ENCODE assay signal across 1 cellular context in the genomic region with DNA sequence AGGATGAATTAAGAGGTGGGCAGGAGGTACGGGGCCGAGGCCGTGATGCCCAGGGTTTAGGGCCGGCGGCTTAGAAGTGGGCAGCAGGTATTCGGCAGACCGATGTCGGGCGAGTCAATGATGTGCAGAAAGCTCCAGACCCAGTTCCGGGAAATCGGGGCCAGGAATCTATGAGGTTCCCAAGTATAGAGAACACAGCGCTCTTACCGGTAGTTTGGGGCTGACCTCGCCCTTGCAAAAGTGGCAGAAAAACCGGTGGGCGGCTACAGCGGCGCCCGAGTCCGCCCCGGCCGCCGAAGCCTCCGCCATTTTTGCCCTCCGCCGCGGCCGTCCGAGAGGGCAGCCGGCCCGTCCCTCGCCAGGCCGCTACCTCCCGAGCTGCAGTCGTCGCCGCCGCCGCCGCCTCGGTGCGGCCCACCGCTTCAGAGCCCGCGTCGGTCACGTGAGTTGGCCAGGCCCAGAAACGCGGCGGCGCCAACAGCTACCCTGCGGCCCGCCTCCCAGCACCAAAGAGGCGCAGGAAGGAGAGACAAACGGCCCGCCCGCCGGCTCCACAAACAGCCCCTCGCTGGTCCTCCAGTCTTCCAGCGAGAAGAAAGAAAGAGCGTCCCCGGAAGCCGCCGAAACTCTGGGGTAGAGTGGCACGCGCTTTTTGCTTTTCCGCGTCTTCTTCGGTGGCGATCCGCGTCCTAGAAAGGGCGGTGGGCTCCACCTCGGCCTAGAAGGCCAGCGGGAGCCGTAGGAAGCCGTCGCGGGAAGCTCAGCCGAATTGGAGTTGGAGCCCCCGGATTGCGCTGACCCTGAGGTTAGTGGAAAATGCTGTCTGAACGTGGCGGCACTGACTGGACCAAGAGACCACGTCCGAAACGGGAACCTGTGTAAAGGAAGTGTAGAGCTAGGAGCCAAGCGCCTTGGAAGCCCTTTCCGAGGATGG.
TF ChIP-seq lines count a peak whose summit lies in the region.

A gene with protein sequence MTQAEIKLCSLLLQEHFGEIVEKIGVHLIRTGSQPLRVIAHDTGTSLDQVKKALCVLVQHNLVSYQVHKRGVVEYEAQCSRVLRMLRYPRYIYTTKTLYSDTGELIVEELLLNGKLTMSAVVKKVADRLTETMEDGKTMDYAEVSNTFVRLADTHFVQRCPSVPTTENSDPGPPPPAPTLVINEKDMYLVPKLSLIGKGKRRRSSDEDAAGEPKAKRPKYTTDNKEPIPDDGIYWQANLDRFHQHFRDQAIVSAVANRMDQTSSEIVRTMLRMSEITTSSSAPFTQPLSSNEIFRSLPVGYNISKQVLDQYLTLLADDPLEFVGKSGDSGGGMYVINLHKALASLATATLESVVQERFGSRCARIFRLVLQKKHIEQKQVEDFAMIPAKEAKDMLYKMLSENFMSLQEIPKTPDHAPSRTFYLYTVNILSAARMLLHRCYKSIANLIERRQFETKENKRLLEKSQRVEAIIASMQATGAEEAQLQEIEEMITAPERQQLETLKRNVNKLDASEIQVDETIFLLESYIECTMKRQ (plus strand): TSS at position 636 of the 934 bp plus-strand sequence. CDS start 1,577 bp downstream, outside the sequence.
A gene (minus strand): TSS at position 531 of the 934 bp plus-strand sequence. CDS start 222 bp downstream, at position 309.

TF ChIP-seq in HepG2, 621 proteins besides CTCF, POLR2A, EP300 and RAD21 (continued from another document and continues in another):
- TF ChIP-seq, protein P1, sequence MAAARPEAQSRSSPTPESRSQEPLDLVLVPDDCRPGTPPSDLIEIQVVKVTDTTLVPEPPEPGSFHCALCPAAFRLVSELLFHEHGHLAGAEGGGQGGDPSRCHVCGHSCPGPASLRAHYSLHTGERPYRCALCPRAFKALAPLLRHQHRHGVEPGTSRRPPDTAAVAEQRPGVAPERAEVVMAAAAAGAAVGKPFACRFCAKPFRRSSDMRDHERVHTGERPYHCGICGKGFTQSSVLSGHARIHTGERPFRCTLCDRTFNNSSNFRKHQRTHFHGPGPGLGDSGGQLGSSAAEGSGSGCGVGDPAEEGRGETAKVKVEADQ (CRISPR knock-in tag; IDR thresholded peaks at IDR 0.05; ENCODE audit: borderline replicate concordance): no peak
- TF ChIP-seq GATA4 (IDR thresholded peaks at IDR 0.05; ENCODE audit: borderline replicate concordance, low read depth) (no peak), TBL1XR1 (IDR thresholded peaks at IDR 0.05; ENCODE audit: borderline replicate concordance, low read length, partially characterized antibody) (no peak), KDM6A (CRISPR knock-in tag; IDR thresholded peaks at IDR 0.05; ENCODE audit: low read depth) (no peak), ZNF136 (CRISPR knock-in tag; IDR thresholded peaks at IDR 0.05; ENCODE audit: low read depth) (no peak), ATF7-NPFF (CRISPR knock-in tag; IDR thresholded peaks at IDR 0.05; ENCODE audit: low read depth) (peak; percentile 94), ZFAT (CRISPR knock-in tag; conservative IDR thresholded peaks at IDR 0.05) (0 out of 2 replicates have a peak, but pooled peaks have one; percentile 17), ZNF124 (CRISPR knock-in tag; IDR thresholded peaks at IDR 0.05) (no peak; the same call in 1 of the 2 replicates), ATRX (CRISPR knock-in tag; IDR thresholded peaks at IDR 0.05; ENCODE audit: borderline replicate concordance) (no peak), CREM (IDR thresholded peaks at IDR 0.05) (peak; percentile 48), CREM (CRISPR knock-in tag; IDR thresholded peaks at IDR 0.05) (no peak), NR2F1 (CRISPR knock-in tag; IDR thresholded peaks at IDR 0.05) (no peak), RBAK (CRISPR knock-in tag; IDR thresholded peaks at IDR 0.05) (no peak), SSRP1 (CRISPR knock-in tag; IDR thresholded peaks at IDR 0.05) (no peak), MYC (CRISPR knock-in tag; IDR thresholded peaks at IDR 0.05; ENCODE audit: borderline replicate concordance) (peak; percentile 84), SMYD3 (CRISPR knock-in tag; IDR thresholded peaks at IDR 0.05) (no peak), SATB2 (CRISPR knock-in tag; IDR thresholded peaks at IDR 0.05) (0 out of 2 replicates have a peak, but pooled peaks have one; percentile 56), ZNF557 (CRISPR knock-in tag; IDR thresholded peaks at IDR 0.05) (no peak), ZNF552 (CRISPR knock-in tag; IDR thresholded peaks at IDR 0.05; ENCODE audit: borderline replicate concordance) (no peak), ZNF24 (IDR thresholded peaks at IDR 0.05) (no peak), ZFY (CRISPR knock-in tag; IDR thresholded peaks at IDR 0.05) (peak; percentile 98), SRY (CRISPR knock-in tag; IDR thresholded peaks at IDR 0.05) (0 out of 2 replicates have a peak, but pooled peaks have one; percentile 36), GPN1 (CRISPR knock-in tag; IDR thresholded peaks at IDR 0.05; ENCODE audit: borderline replicate concordance) (0 out of 2 replicates have a peak, but pooled peaks have one; percentile 25), NR2F6 (IDR thresholded peaks at IDR 0.05) (no peak), NR2F6 (CRISPR knock-in tag; IDR thresholded peaks at IDR 0.05) (no peak), ZNF33A (CRISPR knock-in tag; IDR thresholded peaks at IDR 0.05; ENCODE audit: borderline replicate concordance) (no peak), JUND (CRISPR knock-in tag; IDR thresholded peaks at IDR 0.05) (no peak)
- TF ChIP-seq, protein P2, sequence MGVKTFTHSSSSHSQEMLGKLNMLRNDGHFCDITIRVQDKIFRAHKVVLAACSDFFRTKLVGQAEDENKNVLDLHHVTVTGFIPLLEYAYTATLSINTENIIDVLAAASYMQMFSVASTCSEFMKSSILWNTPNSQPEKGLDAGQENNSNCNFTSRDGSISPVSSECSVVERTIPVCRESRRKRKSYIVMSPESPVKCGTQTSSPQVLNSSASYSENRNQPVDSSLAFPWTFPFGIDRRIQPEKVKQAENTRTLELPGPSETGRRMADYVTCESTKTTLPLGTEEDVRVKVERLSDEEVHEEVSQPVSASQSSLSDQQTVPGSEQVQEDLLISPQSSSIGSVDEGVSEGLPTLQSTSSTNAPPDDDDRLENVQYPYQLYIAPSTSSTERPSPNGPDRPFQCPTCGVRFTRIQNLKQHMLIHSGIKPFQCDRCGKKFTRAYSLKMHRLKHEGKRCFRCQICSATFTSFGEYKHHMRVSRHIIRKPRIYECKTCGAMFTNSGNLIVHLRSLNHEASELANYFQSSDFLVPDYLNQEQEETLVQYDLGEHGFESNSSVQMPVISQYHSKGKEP (CRISPR knock-in tag; IDR thresholded peaks at IDR 0.05): 0 out of 2 replicates have a peak, but pooled peaks have one; percentile 34
- TF ChIP-seq, protein P3, sequence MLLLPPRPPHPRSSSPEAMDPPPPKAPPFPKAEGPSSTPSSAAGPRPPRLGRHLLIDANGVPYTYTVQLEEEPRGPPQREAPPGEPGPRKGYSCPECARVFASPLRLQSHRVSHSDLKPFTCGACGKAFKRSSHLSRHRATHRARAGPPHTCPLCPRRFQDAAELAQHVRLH (CRISPR knock-in tag; IDR thresholded peaks at IDR 0.05; ENCODE audit: borderline replicate concordance, low read depth): peak; percentile 62; the same call in 1 of the 2 replicates
- TF ChIP-seq, protein P4, sequence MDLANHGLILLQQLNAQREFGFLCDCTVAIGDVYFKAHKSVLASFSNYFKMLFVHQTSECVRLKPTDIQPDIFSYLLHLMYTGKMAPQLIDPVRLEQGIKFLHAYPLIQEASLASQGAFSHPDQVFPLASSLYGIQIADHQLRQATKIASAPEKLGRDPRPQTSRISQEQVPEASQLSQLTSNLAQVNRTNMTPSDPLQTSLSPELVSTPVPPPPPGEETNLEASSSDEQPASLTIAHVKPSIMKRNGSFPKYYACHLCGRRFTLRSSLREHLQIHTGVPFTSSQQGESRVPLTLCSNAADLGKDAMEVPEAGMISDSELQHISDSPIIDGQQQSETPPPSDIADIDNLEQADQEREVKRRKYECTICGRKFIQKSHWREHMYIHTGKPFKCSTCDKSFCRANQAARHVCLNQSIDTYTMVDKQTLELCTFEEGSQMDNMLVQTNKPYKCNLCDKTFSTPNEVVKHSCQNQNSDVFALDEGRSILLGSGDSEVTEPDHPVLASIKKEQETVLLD (CRISPR knock-in tag; IDR thresholded peaks at IDR 0.05; ENCODE audit: low read depth): peak; percentile 78
- TF ChIP-seq, protein P5, sequence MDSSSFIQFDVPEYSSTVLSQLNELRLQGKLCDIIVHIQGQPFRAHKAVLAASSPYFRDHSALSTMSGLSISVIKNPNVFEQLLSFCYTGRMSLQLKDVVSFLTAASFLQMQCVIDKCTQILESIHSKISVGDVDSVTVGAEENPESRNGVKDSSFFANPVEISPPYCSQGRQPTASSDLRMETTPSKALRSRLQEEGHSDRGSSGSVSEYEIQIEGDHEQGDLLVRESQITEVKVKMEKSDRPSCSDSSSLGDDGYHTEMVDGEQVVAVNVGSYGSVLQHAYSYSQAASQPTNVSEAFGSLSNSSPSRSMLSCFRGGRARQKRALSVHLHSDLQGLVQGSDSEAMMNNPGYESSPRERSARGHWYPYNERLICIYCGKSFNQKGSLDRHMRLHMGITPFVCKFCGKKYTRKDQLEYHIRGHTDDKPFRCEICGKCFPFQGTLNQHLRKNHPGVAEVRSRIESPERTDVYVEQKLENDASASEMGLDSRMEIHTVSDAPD (CRISPR knock-in tag; IDR thresholded peaks at IDR 0.05): no peak
- TF ChIP-seq, protein P6, sequence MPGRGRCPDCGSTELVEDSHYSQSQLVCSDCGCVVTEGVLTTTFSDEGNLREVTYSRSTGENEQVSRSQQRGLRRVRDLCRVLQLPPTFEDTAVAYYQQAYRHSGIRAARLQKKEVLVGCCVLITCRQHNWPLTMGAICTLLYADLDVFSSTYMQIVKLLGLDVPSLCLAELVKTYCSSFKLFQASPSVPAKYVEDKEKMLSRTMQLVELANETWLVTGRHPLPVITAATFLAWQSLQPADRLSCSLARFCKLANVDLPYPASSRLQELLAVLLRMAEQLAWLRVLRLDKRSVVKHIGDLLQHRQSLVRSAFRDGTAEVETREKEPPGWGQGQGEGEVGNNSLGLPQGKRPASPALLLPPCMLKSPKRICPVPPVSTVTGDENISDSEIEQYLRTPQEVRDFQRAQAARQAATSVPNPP (CRISPR knock-in tag; IDR thresholded peaks at IDR 0.05): no peak
- TF ChIP-seq, protein P7, sequence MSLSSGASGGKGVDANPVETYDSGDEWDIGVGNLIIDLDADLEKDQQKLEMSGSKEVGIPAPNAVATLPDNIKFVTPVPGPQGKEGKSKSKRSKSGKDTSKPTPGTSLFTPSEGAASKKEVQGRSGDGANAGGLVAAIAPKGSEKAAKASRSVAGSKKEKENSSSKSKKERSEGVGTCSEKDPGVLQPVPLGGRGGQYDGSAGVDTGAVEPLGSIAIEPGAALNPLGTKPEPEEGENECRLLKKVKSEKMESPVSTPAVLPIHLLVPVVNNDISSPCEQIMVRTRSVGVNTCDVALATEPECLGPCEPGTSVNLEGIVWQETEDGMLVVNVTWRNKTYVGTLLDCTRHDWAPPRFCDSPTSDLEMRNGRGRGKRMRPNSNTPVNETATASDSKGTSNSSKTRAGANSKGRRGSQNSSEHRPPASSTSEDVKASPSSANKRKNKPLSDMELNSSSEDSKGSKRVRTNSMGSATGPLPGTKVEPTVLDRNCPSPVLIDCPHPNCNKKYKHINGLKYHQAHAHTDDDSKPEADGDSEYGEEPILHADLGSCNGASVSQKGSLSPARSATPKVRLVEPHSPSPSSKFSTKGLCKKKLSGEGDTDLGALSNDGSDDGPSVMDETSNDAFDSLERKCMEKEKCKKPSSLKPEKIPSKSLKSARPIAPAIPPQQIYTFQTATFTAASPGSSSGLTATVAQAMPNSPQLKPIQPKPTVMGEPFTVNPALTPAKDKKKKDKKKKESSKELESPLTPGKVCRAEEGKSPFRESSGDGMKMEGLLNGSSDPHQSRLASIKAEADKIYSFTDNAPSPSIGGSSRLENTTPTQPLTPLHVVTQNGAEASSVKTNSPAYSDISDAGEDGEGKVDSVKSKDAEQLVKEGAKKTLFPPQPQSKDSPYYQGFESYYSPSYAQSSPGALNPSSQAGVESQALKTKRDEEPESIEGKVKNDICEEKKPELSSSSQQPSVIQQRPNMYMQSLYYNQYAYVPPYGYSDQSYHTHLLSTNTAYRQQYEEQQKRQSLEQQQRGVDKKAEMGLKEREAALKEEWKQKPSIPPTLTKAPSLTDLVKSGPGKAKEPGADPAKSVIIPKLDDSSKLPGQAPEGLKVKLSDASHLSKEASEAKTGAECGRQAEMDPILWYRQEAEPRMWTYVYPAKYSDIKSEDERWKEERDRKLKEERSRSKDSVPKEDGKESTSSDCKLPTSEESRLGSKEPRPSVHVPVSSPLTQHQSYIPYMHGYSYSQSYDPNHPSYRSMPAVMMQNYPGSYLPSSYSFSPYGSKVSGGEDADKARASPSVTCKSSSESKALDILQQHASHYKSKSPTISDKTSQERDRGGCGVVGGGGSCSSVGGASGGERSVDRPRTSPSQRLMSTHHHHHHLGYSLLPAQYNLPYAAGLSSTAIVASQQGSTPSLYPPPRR (CRISPR knock-in tag; IDR thresholded peaks at IDR 0.05; ENCODE audit: borderline replicate concordance): no peak; the same call in 1 of the 2 replicates
- TF ChIP-seq, protein P8, sequence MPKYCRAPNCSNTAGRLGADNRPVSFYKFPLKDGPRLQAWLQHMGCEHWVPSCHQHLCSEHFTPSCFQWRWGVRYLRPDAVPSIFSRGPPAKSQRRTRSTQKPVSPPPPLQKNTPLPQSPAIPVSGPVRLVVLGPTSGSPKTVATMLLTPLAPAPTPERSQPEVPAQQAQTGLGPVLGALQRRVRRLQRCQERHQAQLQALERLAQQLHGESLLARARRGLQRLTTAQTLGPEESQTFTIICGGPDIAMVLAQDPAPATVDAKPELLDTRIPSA (CRISPR knock-in tag; IDR thresholded peaks at IDR 0.05; ENCODE audit: borderline replicate concordance): no peak
- TF ChIP-seq, protein P9, sequence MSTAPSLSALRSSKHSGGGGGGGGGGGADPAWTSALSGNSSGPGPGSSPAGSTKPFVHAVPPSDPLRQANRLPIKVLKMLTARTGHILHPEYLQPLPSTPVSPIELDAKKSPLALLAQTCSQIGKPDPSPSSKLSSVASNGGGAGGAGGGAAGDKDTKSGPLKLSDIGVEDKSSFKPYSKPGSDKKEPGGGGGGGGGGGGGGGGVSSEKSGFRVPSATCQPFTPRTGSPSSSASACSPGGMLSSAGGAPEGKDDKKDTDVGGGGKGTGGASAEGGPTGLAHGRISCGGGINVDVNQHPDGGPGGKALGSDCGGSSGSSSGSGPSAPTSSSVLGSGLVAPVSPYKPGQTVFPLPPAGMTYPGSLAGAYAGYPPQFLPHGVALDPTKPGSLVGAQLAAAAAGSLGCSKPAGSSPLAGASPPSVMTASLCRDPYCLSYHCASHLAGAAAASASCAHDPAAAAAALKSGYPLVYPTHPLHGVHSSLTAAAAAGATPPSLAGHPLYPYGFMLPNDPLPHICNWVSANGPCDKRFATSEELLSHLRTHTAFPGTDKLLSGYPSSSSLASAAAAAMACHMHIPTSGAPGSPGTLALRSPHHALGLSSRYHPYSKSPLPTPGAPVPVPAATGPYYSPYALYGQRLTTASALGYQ (CRISPR knock-in tag; IDR thresholded peaks at IDR 0.05): peak; percentile 58; the same call in 1 of the 2 replicates
- TF ChIP-seq, protein P10, sequence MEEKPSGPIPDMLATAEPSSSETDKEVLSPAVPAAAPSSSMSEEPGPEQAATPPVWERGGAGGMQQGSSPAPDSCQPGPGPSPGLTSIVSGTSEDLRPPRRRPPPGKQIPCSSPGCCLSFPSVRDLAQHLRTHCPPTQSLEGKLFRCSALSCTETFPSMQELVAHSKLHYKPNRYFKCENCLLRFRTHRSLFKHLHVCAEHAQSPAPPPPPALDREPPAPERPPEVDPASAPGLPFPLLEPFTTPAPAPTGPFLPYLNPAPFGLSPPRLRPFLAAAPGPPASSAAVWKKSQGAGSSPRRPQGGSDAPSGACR (CRISPR knock-in tag; IDR thresholded peaks at IDR 0.05): no peak
